ENCODE assay signal across 1 cellular context in the genomic region with DNA sequence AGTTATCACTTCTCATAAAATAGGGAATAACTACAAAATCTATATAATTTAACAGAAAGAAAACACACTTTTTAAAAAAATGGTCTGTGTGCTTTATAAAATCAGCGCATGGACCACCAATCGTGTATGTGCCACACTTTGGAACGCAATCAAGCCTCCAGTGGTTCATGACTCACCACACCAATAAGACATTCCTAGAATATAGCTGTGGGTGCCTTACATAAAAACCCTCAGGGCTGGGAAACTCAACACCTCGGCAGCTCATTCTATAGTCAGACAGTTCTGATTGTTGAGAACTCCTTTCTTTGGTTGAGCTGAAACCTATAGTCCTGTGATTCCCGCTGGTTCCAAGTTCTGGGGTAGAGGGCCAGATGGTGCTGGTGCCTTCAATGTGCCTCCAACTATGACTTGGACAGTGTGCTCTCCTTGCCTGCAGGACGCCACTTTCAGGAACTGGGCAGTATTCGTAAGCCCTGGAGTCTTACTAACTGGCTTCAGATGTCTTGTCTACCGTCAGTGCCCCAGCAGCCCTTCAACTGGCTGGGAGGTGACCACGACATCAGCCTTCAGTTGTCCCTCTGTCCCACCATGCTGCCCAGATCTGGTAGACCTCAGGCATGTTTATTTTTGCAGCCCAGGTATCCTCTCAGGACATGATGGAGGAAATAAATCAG.
TF ChIP-seq lines count a peak whose summit lies in the region.

No MANE protein-coding gene starts in this region.

TF ChIP-seq in IMR-90, 13 proteins besides CTCF, POLR2A, EP300 and RAD21:
- TF ChIP-seq MXI1 (IDR thresholded peaks at IDR 0.05; ENCODE audit: borderline replicate concordance, low read depth, low read length) (no peak), CEBPB (IDR thresholded peaks at IDR 0.05; ENCODE audit: low read depth, low read length) (peak; percentile 41; the same call in 1 of the 2 replicates), MAZ (IDR thresholded peaks at IDR 0.05; ENCODE audit: borderline replicate concordance, low read depth, low read length) (no peak), FOS (IDR thresholded peaks at IDR 0.05; ENCODE audit: low read depth, low read length) (peak; percentile 70; the same call in 1 of the 2 replicates), RFX5 (IDR thresholded peaks at IDR 0.05; ENCODE audit: low read depth, low read length) (no peak), MAFK (IDR thresholded peaks at IDR 0.05; ENCODE audit: low read depth, low read length) (no peak), SMC3 (IDR thresholded peaks at IDR 0.05; ENCODE audit: low read depth, low read length) (no peak), CHD1 (IDR thresholded peaks at IDR 0.05; ENCODE audit: low read depth, low read length) (no peak), BHLHE40 (IDR thresholded peaks at IDR 0.05; ENCODE audit: low read depth, low read length) (0 out of 2 replicates have a peak, but pooled peaks have one; percentile 24), RCOR1 (IDR thresholded peaks at IDR 0.05; ENCODE audit: insufficient replicate concordance, low read length) (no peak), NFE2L2 (IDR thresholded peaks at IDR 0.05; ENCODE audit: low read depth, low read length) (no peak)
- TF ChIP-seq, protein P1, sequence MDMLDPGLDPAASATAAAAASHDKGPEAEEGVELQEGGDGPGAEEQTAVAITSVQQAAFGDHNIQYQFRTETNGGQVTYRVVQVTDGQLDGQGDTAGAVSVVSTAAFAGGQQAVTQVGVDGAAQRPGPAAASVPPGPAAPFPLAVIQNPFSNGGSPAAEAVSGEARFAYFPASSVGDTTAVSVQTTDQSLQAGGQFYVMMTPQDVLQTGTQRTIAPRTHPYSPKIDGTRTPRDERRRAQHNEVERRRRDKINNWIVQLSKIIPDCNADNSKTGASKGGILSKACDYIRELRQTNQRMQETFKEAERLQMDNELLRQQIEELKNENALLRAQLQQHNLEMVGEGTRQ (IDR thresholded peaks at IDR 0.05; ENCODE audit: low read depth, low read length), result no peak
- TF ChIP-seq, protein P2, sequence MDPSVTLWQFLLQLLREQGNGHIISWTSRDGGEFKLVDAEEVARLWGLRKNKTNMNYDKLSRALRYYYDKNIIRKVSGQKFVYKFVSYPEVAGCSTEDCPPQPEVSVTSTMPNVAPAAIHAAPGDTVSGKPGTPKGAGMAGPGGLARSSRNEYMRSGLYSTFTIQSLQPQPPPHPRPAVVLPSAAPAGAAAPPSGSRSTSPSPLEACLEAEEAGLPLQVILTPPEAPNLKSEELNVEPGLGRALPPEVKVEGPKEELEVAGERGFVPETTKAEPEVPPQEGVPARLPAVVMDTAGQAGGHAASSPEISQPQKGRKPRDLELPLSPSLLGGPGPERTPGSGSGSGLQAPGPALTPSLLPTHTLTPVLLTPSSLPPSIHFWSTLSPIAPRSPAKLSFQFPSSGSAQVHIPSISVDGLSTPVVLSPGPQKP (IDR thresholded peaks at IDR 0.05; ENCODE audit: borderline replicate concordance, low read depth, low read length), result no peak
